8 cellular contexts compared by ENCODE assay signal in the genomic region with DNA sequence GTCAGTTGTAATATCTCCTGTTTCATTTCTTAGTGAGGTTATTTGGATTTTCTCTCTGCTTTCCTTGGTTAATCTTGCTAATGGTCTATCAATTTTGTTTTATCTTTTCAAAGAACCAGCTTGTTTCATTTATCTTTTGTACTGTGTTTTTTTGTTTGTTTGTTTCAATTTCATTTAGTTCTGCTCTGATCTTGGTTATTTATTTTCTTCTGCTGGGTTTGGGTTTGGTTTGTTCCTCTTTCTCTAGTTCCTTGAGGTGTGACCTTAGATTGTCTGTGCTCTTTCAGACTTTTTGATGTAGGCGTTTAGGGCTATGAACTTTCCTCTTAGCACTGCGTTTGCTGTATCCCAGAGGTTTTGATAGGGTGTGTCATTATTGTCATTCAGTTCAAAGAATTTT. TPM values are rescaled to one million over a fixed set of nuclear protein-coding genes. Genes with fewer than 3 reads are reported as not detected.
A peak's percentile ranks its signal among the peaks of the same experiment; 100 is the strongest.
DNase-seq lines count a peak whose midpoint lies in the region; ATAC-seq, FAIRE-seq and TF ChIP-seq lines count a peak whose summit lies in the region.
"Not testable (repeated sequence)": the region's sequence is repeated elsewhere in the genome, so short reads cannot be mapped to it uniquely, and the experiment has no call there.

No MANE protein-coding gene starts in this region.

- H3K27me3 ChIP-seq in CD4-positive, alpha-beta T cell (ENCODE audit: control insufficient read depth, insufficient read depth, low read length): not testable (repeated sequence)

- not testable (repeated sequence) for H3K27ac ChIP-seq in CD4-positive, alpha-beta T cell (ENCODE audit: low read depth, low read length)

- intact Hi-C loops in CD4-positive, alpha-beta T cell (cut with DNase I, micrococcal nuclease): loop anchor here in 1 of 2 experiments (5.0 kb wide), 1 partner anchor 37 kb away; a partner anchor contains a TSS
- intact Hi-C loops in activated CD4-positive, alpha-beta T cell treated with anti-CD3 and anti-CD28 coated beads, Interleukin-2, amount 10 ng/mL, durations not matched to agents 24 days and 14 days (cut with micrococcal nuclease); activated naive CD4-positive, alpha-beta T cell treated with anti-CD3 and anti-CD28 coated beads for 36 hours (cut with micrococcal nuclease): not testable (repeated sequence)

- not testable (repeated sequence) for DNase-seq in CD4-positive, alpha-beta T cell; GM19239 (ENCODE audit: insufficient read length, low spot score); activated CD4-positive, alpha-beta T cell treated with anti-CD3 and anti-CD28 coated beads, Interleukin-2, amount 10 ng/mL, durations not matched to agents 24 days and 14 days; activated naive CD4-positive, alpha-beta T cell treated with anti-CD3 and anti-CD28 coated beads for 36 hours; naive thymus-derived CD8-positive, alpha-beta T cell; stimulated activated naive B cell treated with anti-CD40 and anti-IgM and Interleukin-4, amounts not matched to agents 10 μg/mL and 1 μg/mL and 100 μg/mL, for 72 hours
- DNase-seq in OCI-M1 (lab: John Stamatoyannopoulos, UW): peak; percentile 33

- not testable (repeated sequence) for ATAC-seq in CD4-positive, alpha-beta T cell (ENCODE audit: poor library complexity); naive thymus-derived CD8-positive, alpha-beta T cell; stimulated activated naive B cell treated with anti-CD40 and anti-IgM and Interleukin-4, amounts not matched to agents 10 μg/mL and 1 μg/mL and 100 μg/mL, for 72 hours (replicated peaks)

- not testable (repeated sequence) for H3K27me3 Mint-ChIP-seq in CD4-positive, alpha-beta T cell; activated CD4-positive, alpha-beta T cell treated with anti-CD3 and anti-CD28 coated beads, Interleukin-2, amount 10 ng/mL, durations not matched to agents 24 days and 14 days; activated naive CD4-positive, alpha-beta T cell treated with anti-CD3 and anti-CD28 coated beads for 36 hours (ENCODE audit: low read depth); naive thymus-derived CD8-positive, alpha-beta T cell; stimulated activated naive B cell treated with anti-CD40 and anti-IgM and Interleukin-4, amounts not matched to agents 10 μg/mL and 1 μg/mL and 100 μg/mL, for 72 hours

- H3K27ac Mint-ChIP-seq in CD4-positive, alpha-beta T cell: peak overlapping the region; percentile 64
- peak overlapping the region; percentile 36 for H3K27ac Mint-ChIP-seq in activated CD4-positive, alpha-beta T cell treated with anti-CD3 and anti-CD28 coated beads, Interleukin-2, amount 10 ng/mL, durations not matched to agents 24 days and 14 days
- H3K27ac Mint-ChIP-seq in activated naive CD4-positive, alpha-beta T cell treated with anti-CD3 and anti-CD28 coated beads for 36 hours: peak overlapping the region; percentile 67
- H3K27ac Mint-ChIP-seq in naive thymus-derived CD8-positive, alpha-beta T cell: peak overlapping the region; percentile 22 to 90 (median 59)
- peak overlapping the region; percentile 9 for H3K27ac Mint-ChIP-seq in stimulated activated naive B cell treated with anti-CD40 and anti-IgM and Interleukin-4, amounts not matched to agents 10 μg/mL and 1 μg/mL and 100 μg/mL, for 72 hours

- FAIRE-seq in GM19239 (lab: Jason Lieb, UNC): peak; percentile 4
- FAIRE-seq in colon (lab: Jason Lieb, UNC): peak; percentile 71

- peak overlapping the region; percentile 40 for H3K4me3 Mint-ChIP-seq in CD4-positive, alpha-beta T cell
- peak overlapping the region; percentile 7 for H3K4me3 Mint-ChIP-seq in activated CD4-positive, alpha-beta T cell treated with anti-CD3 and anti-CD28 coated beads, Interleukin-2, amount 10 ng/mL, durations not matched to agents 24 days and 14 days
- not testable (repeated sequence) for H3K4me3 Mint-ChIP-seq in activated naive CD4-positive, alpha-beta T cell treated with anti-CD3 and anti-CD28 coated beads for 36 hours
- H3K4me3 Mint-ChIP-seq in naive thymus-derived CD8-positive, alpha-beta T cell: peak overlapping the region in 8 of 10 donors; percentile 24 to 66 (median 50)
- H3K4me3 Mint-ChIP-seq in stimulated activated naive B cell treated with anti-CD40 and anti-IgM and Interleukin-4, amounts not matched to agents 10 μg/mL and 1 μg/mL and 100 μg/mL, for 72 hours: peak overlapping the region; percentile 1 to 27

- POLR2A ChIA-PET in CD4-positive, alpha-beta T cell (lab: Charles Lee); naive thymus-derived CD8-positive, alpha-beta T cell (lab: Charles Lee): not testable (repeated sequence)

- H3K4me1 Mint-ChIP-seq in CD4-positive, alpha-beta T cell (ENCODE audit: low read depth): peaks cover 86% of the 10 kb centered on the region
- peaks cover 46% of the 10 kb centered on the region for H3K4me1 Mint-ChIP-seq in activated CD4-positive, alpha-beta T cell treated with anti-CD3 and anti-CD28 coated beads, Interleukin-2, amount 10 ng/mL, durations not matched to agents 24 days and 14 days
- peaks cover 80% of the 10 kb centered on the region for H3K4me1 Mint-ChIP-seq in activated naive CD4-positive, alpha-beta T cell treated with anti-CD3 and anti-CD28 coated beads for 36 hours (ENCODE audit: low read depth)
- peaks cover 56 to 89% (median 85%) of the 10 kb centered on the region in 4 donors for H3K4me1 Mint-ChIP-seq in naive thymus-derived CD8-positive, alpha-beta T cell
- H3K4me1 Mint-ChIP-seq in stimulated activated naive B cell treated with anti-CD40 and anti-IgM and Interleukin-4, amounts not matched to agents 10 μg/mL and 1 μg/mL and 100 μg/mL, for 72 hours: peaks cover 49 to 77% of the 10 kb centered on the region in 2 donors

- H3K9me3 Mint-ChIP-seq in CD4-positive, alpha-beta T cell: not testable (repeated sequence)
- H3K9me3 Mint-ChIP-seq in activated CD4-positive, alpha-beta T cell treated with anti-CD3 and anti-CD28 coated beads, Interleukin-2, amount 10 ng/mL, durations not matched to agents 24 days and 14 days: peaks cover 11% of the 10 kb centered on the region
- peaks cover 19% of the 10 kb centered on the region for H3K9me3 Mint-ChIP-seq in activated naive CD4-positive, alpha-beta T cell treated with anti-CD3 and anti-CD28 coated beads for 36 hours
- peaks cover 0 to 25% (median 3%) of the 10 kb centered on the region in 9 donors for H3K9me3 Mint-ChIP-seq in naive thymus-derived CD8-positive, alpha-beta T cell
- peaks cover 27 to 31% of the 10 kb centered on the region in 2 donors for H3K9me3 Mint-ChIP-seq in stimulated activated naive B cell treated with anti-CD40 and anti-IgM and Interleukin-4, amounts not matched to agents 10 μg/mL and 1 μg/mL and 100 μg/mL, for 72 hours

- not testable (repeated sequence) for H3K9me3 ChIP-seq in CD4-positive, alpha-beta T cell (ENCODE audit: control insufficient read depth, low read length)

- not testable (repeated sequence) for TF ChIP-seq CTCF in CD4-positive, alpha-beta T cell (IDR thresholded peaks at IDR 0.05)

- H3K36me3 Mint-ChIP-seq in CD4-positive, alpha-beta T cell (ENCODE audit: low read depth): peaks cover 17% of the 10 kb centered on the region
- H3K36me3 Mint-ChIP-seq in activated CD4-positive, alpha-beta T cell treated with anti-CD3 and anti-CD28 coated beads, Interleukin-2, amount 10 ng/mL, durations not matched to agents 24 days and 14 days (ENCODE audit: low read depth): peaks cover 24% of the 10 kb centered on the region
- H3K36me3 Mint-ChIP-seq in activated naive CD4-positive, alpha-beta T cell treated with anti-CD3 and anti-CD28 coated beads for 36 hours (ENCODE audit: low read depth): not testable (repeated sequence)
- peaks cover 6 to 12% (median 9%) of the 10 kb centered on the region in 3 donors for H3K36me3 Mint-ChIP-seq in naive thymus-derived CD8-positive, alpha-beta T cell
- H3K36me3 Mint-ChIP-seq in stimulated activated naive B cell treated with anti-CD40 and anti-IgM and Interleukin-4, amounts not matched to agents 10 μg/mL and 1 μg/mL and 100 μg/mL, for 72 hours: peaks cover 50 to 53% of the 10 kb centered on the region in 2 donors

- CTCF ChIA-PET in CD4-positive, alpha-beta T cell (lab: Charles Lee); activated naive CD4-positive, alpha-beta T cell treated with anti-CD3 and anti-CD28 coated beads for 36 hours (lab: Charles Lee): not testable (repeated sequence)

RNA-seq across cellular contexts. Expression of a gene that starts 35.5 kb away (rescaled TPM):
- total RNA-seq in CD4-positive, alpha-beta T cell: 100 to 1,000 TPM; 120 to 123 TPM
- total RNA-seq in activated CD4-positive, alpha-beta T cell treated with anti-CD3 and anti-CD28 coated beads, Interleukin-2, amount 10 ng/mL, durations not matched to agents 24 days and 14 days: 166 and 170 TPM in 2 replicates
- total RNA-seq in activated naive CD4-positive, alpha-beta T cell treated with anti-CD3 and anti-CD28 coated beads for 36 hours: 100 to 1,000 TPM; 142 to 145 TPM
- 100 to 1,000 TPM; 153 to 170 TPM for total RNA-seq in naive thymus-derived CD8-positive, alpha-beta T cell
- polyA plus RNA-seq in naive thymus-derived CD8-positive, alpha-beta T cell: 10 to 100 TPM; 10.5 to 12.5 (median 11.3) TPM

Comparison
In these comparisons a context has a peak if more than half of its experiments do, and no peak if none do; other contexts are left out.
1. H3K27ac Mint-ChIP-seq: peak in every context shown above with its lines; median percentile 67 in activated naive CD4-positive, alpha-beta T cell treated with anti-CD3 and anti-CD28 coated beads for 36 hours; 64 in CD4-positive, alpha-beta T cell; 59 in naive thymus-derived CD8-positive, alpha-beta T cell; 36 in activated CD4-positive, alpha-beta T cell treated with anti-CD3 and anti-CD28 coated beads, Interleukin-2, amount 10 ng/mL, durations not matched to agents 24 days and 14 days; 9 in stimulated activated naive B cell treated with anti-CD40 and anti-IgM and Interleukin-4, amounts not matched to agents 10 μg/mL and 1 μg/mL and 100 μg/mL, for 72 hours.